In genomic region chr2:208266641-208267335, GRCh38 we compare ENCODE assay signal across 8 cellular contexts. TPM values are rescaled to one million over a fixed set of nuclear protein-coding genes. Genes with fewer than 3 reads are reported as not detected.
DNase-seq lines count a peak whose midpoint lies in the region; ATAC-seq and TF ChIP-seq lines count a peak whose summit lies in the region.

No MANE protein-coding gene starts in this region.

- H3K9me2 ChIP-seq in GM23248 (ENCODE audit: insufficient read depth) (no peaks in the 10 kb centered on the region), OCI-LY7 (ENCODE audit: insufficient read depth, low read length) (no peaks in the 10 kb centered on the region)

- H3F3A ChIP-seq in GM23248 (ENCODE audit: insufficient read depth), result peaks cover 19% of the 10 kb centered on the region

- in situ Hi-C loops in GM23248 (cut with MboI), result no loop called here

- H3K9me3 Mint-ChIP-seq in endodermal cell, result peaks cover 4% of the 10 kb centered on the region

- H3K36me3 ChIP-seq in GM23248 (ENCODE audit: low read depth) (peaks cover 4% of the 10 kb centered on the region), OCI-LY7 (ENCODE audit: insufficient read depth, low read length) (peaks cover 15% of the 10 kb centered on the region), endodermal cell (ENCODE audit: control insufficient read depth, insufficient read depth, low read length) (peaks cover 5% of the 10 kb centered on the region)

- TSS peak; percentile 70 for BruUV-seq in OCI-LY7 (replicated peaks; lab: Mats Ljungman, UMichigan)

- DNase-seq in GM23248 (peak; percentile 58), OCI-LY7 (ENCODE audit: low spot score) (peak; percentile 9), endodermal cell (no peak), omental fat pad (ENCODE audit: low spot score) (no peak), mucosa of gallbladder (ENCODE audit: low spot score) (no peak), HuH-7 (ENCODE audit: low spot score) (no peak), glomerular visceral epithelial cell (ENCODE audit: extremely low spot score) (no peak)

- H3K9ac ChIP-seq in GM23248 (peak overlapping the region; percentile 90), endodermal cell (ENCODE audit: extremely low read depth, low read length, poor library complexity, severe bottlenecking) (peak overlapping the region; percentile 66)

- no peaks in the 10 kb centered on the region for H3K27me3 ChIP-seq in GM23248 (replicated peaks; ENCODE audit: insufficient read depth)
- no peaks in the 10 kb centered on the region for H3K27me3 ChIP-seq in endodermal cell (ENCODE audit: control insufficient read depth, insufficient read depth, low read length, poor library complexity, severe bottlenecking)

- peak overlapping the region; percentile 95 for H2AFZ ChIP-seq in GM23248
- peak overlapping the region; percentile 26; the same call in 1 of the 2 replicates for H2AFZ ChIP-seq in OCI-LY7 (ENCODE audit: low read length)

- intact Hi-C loops in OCI-LY7 (cut with micrococcal nuclease; ENCODE audit: unreplicated experiment), result loop anchor here (1.0 to 5.0 kb wide), 4 partner anchors 11 to 1906 kb away; partner anchors contain the start of genes CCNYL1, CREB1, IDH1 and KANSL1L

- H3K79me2 ChIP-seq in GM23248 (ENCODE audit: insufficient read depth) (peaks cover 56% of the 10 kb centered on the region), OCI-LY7 (ENCODE audit: insufficient read depth, low read depth, low read length) (peaks cover 60% of the 10 kb centered on the region)

- no peaks in the 10 kb centered on the region for H3K9me3 ChIP-seq in GM23248 (ENCODE audit: low read depth)
- H3K9me3 ChIP-seq in OCI-LY7 (ENCODE audit: low read length), result peaks cover 12% of the 10 kb centered on the region; the same call in 1 of the 2 replicates
- H3K9me3 ChIP-seq in endodermal cell (ENCODE audit: control insufficient read depth, low read length), result peaks cover 10% of the 10 kb centered on the region

- peak overlapping the region; percentile 79 for H3K4me2 ChIP-seq in GM23248 (ENCODE audit: unreplicated experiment)
- peak overlapping the region; percentile 87 for H3K4me2 ChIP-seq in OCI-LY7 (ENCODE audit: low read length)

- peaks cover 23% of the 10 kb centered on the region for H3K4me1 Mint-ChIP-seq in endodermal cell

- peak overlapping the region; percentile 91 for H3K4me3 ChIP-seq in GM08714 (ENCODE audit: low read length)
- peak overlapping the region; percentile 92 for H3K4me3 ChIP-seq in GM23248
- H3K4me3 ChIP-seq in OCI-LY7 (ENCODE audit: low read depth, low read length, poor library complexity, severe bottlenecking), result peak overlapping the region; percentile 74
- peak overlapping the region; percentile 99 for H3K4me3 ChIP-seq in endodermal cell (ENCODE audit: low read length)

- peak; percentile 7 for ATAC-seq in omental fat pad (ENCODE audit: low FRiP score)

- H4K20me1 ChIP-seq in GM23248 (ENCODE audit: insufficient read depth) (no peaks in the 10 kb centered on the region), OCI-LY7 (ENCODE audit: insufficient read depth, low read length) (peaks cover 20% of the 10 kb centered on the region)

- H3K36me3 Mint-ChIP-seq in endodermal cell (ENCODE audit: low read depth), result peaks cover 14% of the 10 kb centered on the region

- WGBS in GM23248 (ENCODE audit: low coverage in 1 of 2, low lambda C conversion rate in 2 of 2, missing lambda C conversion rate in 2 of 2), 2 experiments, result 1 to 2% methylated on average over 11 of the region's 11 CpGs
- 0 to 3% methylated on average over 6 to 11 of the region's 11 CpGs for WGBS in endodermal cell (ENCODE audit: insufficient coverage in 1 of 2, insufficient read length in 1 of 2), 2 experiments

- POLR2A ChIA-PET in OCI-LY7 (lab: Charles Lee), result interaction anchor here (0.6 to 5.0 kb wide), 10 partner anchors 8 to 644 kb away, joined by 3 to 44 read pairs (median 4); partner anchors contain the start of gene IDH1

- H3K27ac ChIP-seq in GM23248, result peak overlapping the region; percentile 82
- H3K27ac ChIP-seq in OCI-LY7 (ENCODE audit: low read depth, low read length, poor library complexity, severe bottlenecking), result peak overlapping the region; percentile 93
- H3K27ac ChIP-seq in endodermal cell (ENCODE audit: low read depth, low read length), result peak overlapping the region; percentile 75

- TF ChIP-seq CTCF in OCI-LY7 (conservative IDR thresholded peaks at IDR 0.05; ENCODE audit: low read length) (no peak), endodermal cell (conservative IDR thresholded peaks at IDR 0.05) (no peak), omental fat pad (IDR thresholded peaks at IDR 0.05) (no peak)

- H3K27ac Mint-ChIP-seq in endodermal cell, result peak overlapping the region; percentile 97

- peaks cover 26% of the 10 kb centered on the region for H3K4me1 ChIP-seq in GM23248 (ENCODE audit: insufficient read depth)
- peaks cover 37% of the 10 kb centered on the region for H3K4me1 ChIP-seq in OCI-LY7 (ENCODE audit: insufficient read depth, low read length, poor library complexity, severe bottlenecking)
- H3K4me1 ChIP-seq in endodermal cell (ENCODE audit: control insufficient read depth, insufficient read depth, low read length), result no peaks in the 10 kb centered on the region

- CTCF ChIA-PET in OCI-LY7 (lab: Charles Lee; ENCODE audit: unreplicated experiment), result interaction anchor here (2.9 kb wide), 1 partner anchor 12 kb away, joined by 17 read pairs; the partner anchor contains the start of gene IDH1

- H3K27me3 Mint-ChIP-seq in endodermal cell (ENCODE audit: insufficient read depth), result no peaks in the 10 kb centered on the region

- H3K4me3 Mint-ChIP-seq in endodermal cell, result peak overlapping the region; percentile 90

RNA-seq across cellular contexts. Expression of gene PIKFYVE, which starts 0.7 kb away (rescaled TPM):
- 19.7 and 25.4 TPM in 2 replicates for total RNA-seq in GM23248 (2014; rRNA removed; shearing (Covaris generic))
- polyA plus RNA-seq in GM23248 (2016; fragmentation: Nextera tagmentation; extraction: Ambion mirVana), result 4.2 and 4.8 TPM in 2 replicates
- 29.2 and 29.7 TPM in 2 replicates for total RNA-seq in OCI-LY7 (2014; rRNA removed; shearing (Covaris generic))
- total RNA-seq in OCI-LY7 (2022) (50.0 and 52.2 TPM in 2 replicates), endodermal cell (10 to 100 TPM; 34.9 to 41.2 TPM), omental fat pad (10 to 100 TPM; 27.1 to 39.2 (median 35.1) TPM), mucosa of gallbladder (23.3 TPM)
- 19.7 TPM for polyA plus RNA-seq in endodermal cell (2013, experiment 1 of 2)
- 22.8 TPM for polyA plus RNA-seq in endodermal cell (2013, experiment 2 of 2)

RNA-seq across cellular contexts. Expression of gene IDH1, which starts 11.9 kb away (rescaled TPM):
- 53.6 and 63.7 TPM in 2 replicates for total RNA-seq in GM23248 (2014; rRNA removed; shearing (Covaris generic))
- polyA plus RNA-seq in GM23248 (2016; fragmentation: Nextera tagmentation; extraction: Ambion mirVana), result 53.1 and 53.5 TPM in 2 replicates
- 28.2 and 36.2 TPM in 2 replicates for total RNA-seq in OCI-LY7 (2014; rRNA removed; shearing (Covaris generic))
- total RNA-seq in OCI-LY7 (2022), result 48.9 and 57.2 TPM in 2 replicates
- 100 to 1,000 TPM; 305 to 431 TPM for total RNA-seq in endodermal cell
- polyA plus RNA-seq in endodermal cell (2013, experiment 1 of 2), result 228 TPM
- 244 TPM for polyA plus RNA-seq in endodermal cell (2013, experiment 2 of 2)
- total RNA-seq in omental fat pad, result 100 to 1,000 TPM; 111 to 170 (median 125) TPM
- 239 TPM for total RNA-seq in mucosa of gallbladder

Comparison
In these comparisons a context has a peak if more than half of its experiments do, and no peak if none do; other contexts are left out.
1. DNase-seq: peak in GM23248 (single experiment) and OCI-LY7 (single experiment); none in endodermal cell (single experiment), omental fat pad (single experiment), mucosa of gallbladder (single experiment), HuH-7 (single experiment) and glomerular visceral epithelial cell (single experiment).
2. Peak in every context shown above with its lines, with median percentiles within 50 percentile points of each other: H3K4me3 ChIP-seq and H3K27ac ChIP-seq.